Comparison of ENCODE assay signal across 1 cellular context in genomic region chr3:139127101-139127500, GRCh38.
TF ChIP-seq lines count a peak whose summit lies in the region.

No MANE protein-coding gene starts in this region.

TF ChIP-seq in K562, 482 proteins besides CTCF, POLR2A, EP300 and RAD21 (continued from another document and continues in another):
- TF ChIP-seq BRF1 (IDR thresholded peaks at IDR 0.05; ENCODE audit: borderline replicate concordance, extremely low read depth, insufficient read length) = no peak
- TF ChIP-seq ZNF23 (CRISPR knock-in tag; IDR thresholded peaks at IDR 0.05) = no peak
- TF ChIP-seq HSF4 (CRISPR knock-in tag; IDR thresholded peaks at IDR 0.05; ENCODE audit: borderline replicate concordance) = no peak
- no peak for TF ChIP-seq ZNF263 (CRISPR knock-in tag; IDR thresholded peaks at IDR 0.05; ENCODE audit: borderline replicate concordance)
- 0 out of 2 replicates have a peak, but pooled peaks have one; percentile 21 for TF ChIP-seq MAFK (IDR thresholded peaks at IDR 0.05; ENCODE audit: low read length)
- TF ChIP-seq NCOR1 (IDR thresholded peaks at IDR 0.05) = peak; percentile 21; the same call in 1 of the 2 replicates
- TF ChIP-seq CBFA2T2 (conservative IDR thresholded peaks at IDR 0.05) = peak; percentile 72
- no peak for TF ChIP-seq ZEB2 (IDR thresholded peaks at IDR 0.05)
- TF ChIP-seq TEAD2 (tag; IDR thresholded peaks at IDR 0.05) = no peak
- TF ChIP-seq LCOR (CRISPR knock-in tag; IDR thresholded peaks at IDR 0.05) = no peak
- no peak for TF ChIP-seq HNRNPL (IDR thresholded peaks at IDR 0.05; ENCODE audit: low read depth, low read length)
- TF ChIP-seq FOXP4 (CRISPR knock-in tag; IDR thresholded peaks at IDR 0.05; ENCODE audit: borderline replicate concordance) = no peak
- TF ChIP-seq POLR2AphosphoS5 (IDR thresholded peaks at IDR 0.05; ENCODE audit: control insufficient read depth, insufficient read depth, low read depth, low read length) = peak; percentile 25; the same call in 1 of the 2 replicates
- TF ChIP-seq PRDM10 (IDR thresholded peaks at IDR 0.05; ENCODE audit: partially characterized antibody) = no peak
- peak; percentile 44; the same call in 1 of the 2 replicates for TF ChIP-seq ESRRA (IDR thresholded peaks at IDR 0.05; ENCODE audit: borderline replicate concordance, low read depth)
- 0 out of 4 replicates have a peak, but pooled peaks of 1 of the 2 experiments have one; percentile 19 for TF ChIP-seq TRIM24 (IDR thresholded peaks at IDR 0.05)
- no peak for TF ChIP-seq MEF2D (tag; conservative IDR thresholded peaks at IDR 0.05; ENCODE audit: low read depth)
- TF ChIP-seq PURB (CRISPR knock-in tag; IDR thresholded peaks at IDR 0.05; ENCODE audit: low read depth) = no peak
- no peak for TF ChIP-seq GABPB1 (CRISPR knock-in tag; IDR thresholded peaks at IDR 0.05)
- no peak for TF ChIP-seq NCOA1 (IDR thresholded peaks at IDR 0.05; ENCODE audit: low read depth)
- TF ChIP-seq ZNF766 (CRISPR knock-in tag; conservative IDR thresholded peaks at IDR 0.05) = no peak
- TF ChIP-seq HES1 (IDR thresholded peaks at IDR 0.05; ENCODE audit: low read depth) = 0 out of 2 replicates have a peak, but pooled peaks have one; percentile 43
- TF ChIP-seq NFYB (IDR thresholded peaks at IDR 0.05; ENCODE audit: extremely low read depth, insufficient read length) = no peak
- TF ChIP-seq NFATC3 (IDR thresholded peaks at IDR 0.05) = no peak
- no peak for TF ChIP-seq ZNF445 (CRISPR knock-in tag; IDR thresholded peaks at IDR 0.05; ENCODE audit: low read depth)
- TF ChIP-seq FOXA3 (CRISPR knock-in tag; conservative IDR thresholded peaks at IDR 0.05 in 1 of 2, IDR thresholded peaks at IDR 0.05 in 1 of 2) = 0 out of 4 replicates have a peak, but pooled peaks of 1 of the 2 experiments have one; percentile 10
- no peak for TF ChIP-seq SRSF9 (IDR thresholded peaks at IDR 0.05; ENCODE audit: borderline replicate concordance, low read depth, low read length)
- no peak for TF ChIP-seq FOXK1 (CRISPR knock-in tag; IDR thresholded peaks at IDR 0.05; ENCODE audit: borderline replicate concordance)
- no peak for TF ChIP-seq NFXL1 (CRISPR knock-in tag; IDR thresholded peaks at IDR 0.05)
- peak; percentile 87 for TF ChIP-seq FOSL1 (tag; conservative IDR thresholded peaks at IDR 0.05)
- TF ChIP-seq RFX5 (IDR thresholded peaks at IDR 0.05; ENCODE audit: low read depth, low read length) = no peak
- no peak for TF ChIP-seq ZNF224 (CRISPR knock-in tag; IDR thresholded peaks at IDR 0.05)
- no peak for TF ChIP-seq TFE3 (CRISPR knock-in tag; IDR thresholded peaks at IDR 0.05)
- TF ChIP-seq CHAMP1 (IDR thresholded peaks at IDR 0.05) = no peak
- TF ChIP-seq HOXB6 (CRISPR knock-in tag; IDR thresholded peaks at IDR 0.05; ENCODE audit: borderline replicate concordance) = no peak
- no peak for TF ChIP-seq SMARCC2 (IDR thresholded peaks at IDR 0.05; ENCODE audit: low read depth)
- TF ChIP-seq RFX7 (CRISPR knock-in tag; IDR thresholded peaks at IDR 0.05) = no peak
- no peak for TF ChIP-seq ZNF785 (CRISPR knock-in tag; IDR thresholded peaks at IDR 0.05)
- no peak for TF ChIP-seq ZNF140 (CRISPR knock-in tag; IDR thresholded peaks at IDR 0.05)
- TF ChIP-seq NRF1 (conservative IDR thresholded peaks at IDR 0.05 in 1 of 2, IDR thresholded peaks at IDR 0.05 in 1 of 2) = no peak
- no peak for TF ChIP-seq RAD51 (IDR thresholded peaks at IDR 0.05; ENCODE audit: borderline replicate concordance, low read depth)
- TF ChIP-seq HINFP (tag; conservative IDR thresholded peaks at IDR 0.05; ENCODE audit: low read depth) = no peak
- no peak for TF ChIP-seq ZNF239 (CRISPR knock-in tag; IDR thresholded peaks at IDR 0.05)
- TF ChIP-seq ZNF444 (CRISPR knock-in tag; IDR thresholded peaks at IDR 0.05) = no peak
- TF ChIP-seq TEAD4 (IDR thresholded peaks at IDR 0.05; ENCODE audit: low read length) = peak; percentile 68
- no peak for TF ChIP-seq TEAD4 (CRISPR knock-in tag; IDR thresholded peaks at IDR 0.05; ENCODE audit: borderline replicate concordance)
- TF ChIP-seq MED1 (CRISPR knock-in tag; IDR thresholded peaks at IDR 0.05; ENCODE audit: borderline replicate concordance) = no peak
- no peak for TF ChIP-seq HDAC3 (IDR thresholded peaks at IDR 0.05; ENCODE audit: borderline replicate concordance, partially characterized antibody)
- TF ChIP-seq ZFX (CRISPR knock-in tag; IDR thresholded peaks at IDR 0.05) = no peak
- peak; percentile 54; the same call in 1 of the 2 replicates for TF ChIP-seq TCF3 (CRISPR knock-in tag; IDR thresholded peaks at IDR 0.05)
- TF ChIP-seq NFIC (IDR thresholded peaks at IDR 0.05) = peak; percentile 19; the same call in 1 of the 2 replicates
- no peak for TF ChIP-seq XRCC3 (IDR thresholded peaks at IDR 0.05)
- no peak for TF ChIP-seq ZNF354B (CRISPR knock-in tag; IDR thresholded peaks at IDR 0.05)
- TF ChIP-seq ARNT (IDR thresholded peaks at IDR 0.05) = no peak
- TF ChIP-seq ELF1 (tag; IDR thresholded peaks at IDR 0.05) = no peak
- no peak for TF ChIP-seq FOXA1 (IDR thresholded peaks at IDR 0.05; ENCODE audit: borderline replicate concordance)
- peak; percentile 50 for TF ChIP-seq TAL1 (IDR thresholded peaks at IDR 0.05)
- no peak for TF ChIP-seq PHTF2 (CRISPR knock-in tag; IDR thresholded peaks at IDR 0.05)
- TF ChIP-seq SP1 (CRISPR knock-in tag; IDR thresholded peaks at IDR 0.05) = no peak
- TF ChIP-seq THRAP3 (IDR thresholded peaks at IDR 0.05; ENCODE audit: borderline replicate concordance) = no peak
- peak in 1 of 2 experiments; percentile 77; a peak in 2 of 4 replicates for TF ChIP-seq RCOR1 (IDR thresholded peaks at IDR 0.05; ENCODE audit: borderline replicate concordance in 1 of 2, low read depth in 2 of 2, low read length in 2 of 2)
- TF ChIP-seq ATF6 (CRISPR knock-in tag; IDR thresholded peaks at IDR 0.05) = no peak
